17 cellular contexts compared by ENCODE assay signal in the genomic region with DNA sequence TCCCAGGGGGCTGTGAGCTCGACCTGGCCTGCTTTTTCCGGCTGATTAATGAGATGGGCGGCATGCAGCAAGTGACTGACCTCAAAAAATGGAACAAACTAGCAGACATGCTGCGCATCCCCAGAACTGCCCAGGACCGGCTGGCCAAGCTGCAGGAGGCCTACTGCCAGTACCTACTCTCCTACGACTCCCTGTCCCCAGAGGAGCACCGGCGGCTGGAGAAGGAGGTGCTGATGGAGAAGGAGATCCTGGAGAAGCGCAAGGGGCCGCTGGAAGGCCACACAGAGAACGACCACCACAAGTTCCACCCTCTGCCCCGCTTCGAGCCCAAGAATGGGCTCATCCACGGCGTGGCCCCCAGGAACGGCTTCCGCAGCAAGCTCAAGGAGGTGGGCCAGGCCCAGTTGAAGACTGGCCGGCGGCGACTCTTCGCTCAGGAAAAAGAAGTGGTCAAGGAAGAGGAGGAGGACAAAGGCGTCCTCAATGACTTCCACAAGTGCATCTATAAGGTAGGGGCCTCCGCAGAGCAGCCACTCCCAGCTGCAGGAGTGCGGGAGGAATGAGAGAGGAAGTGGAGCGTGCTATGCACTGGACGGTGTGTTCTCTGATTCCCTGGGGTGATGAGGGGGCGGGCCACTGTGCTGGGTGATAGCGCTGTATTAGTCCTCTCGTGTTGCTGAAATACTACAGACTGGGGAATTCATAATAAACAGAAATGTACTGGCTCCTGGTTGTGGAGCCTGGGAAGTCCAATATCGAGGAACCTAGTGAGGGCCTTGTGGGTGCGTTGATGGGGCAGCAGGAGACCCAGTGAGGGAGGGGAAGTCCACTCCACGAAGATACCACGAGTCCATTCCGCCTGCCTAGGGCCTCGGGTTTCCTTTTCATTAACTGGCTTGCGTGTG.
DNase-seq lines count a peak whose midpoint lies in the region.
"Had no signal": no experiment of that assay in that cellular context is flagged by ENCODE, and none has a peak within 500 bp of the region (broad histone marks: within the 10 kb centered on the region; RNA-seq: fewer than 3 reads in every experiment).

No MANE protein-coding gene starts in this region.

- no peak overlapping the region for H3K4me3 ChIP-seq in BLaER1 treated with 17β-estradiol and CSF1 and Interleukin-3, amounts not matched to agents 10 nM and 100 nM

- H4K20me1 ChIP-seq in BLaER1 treated with 17β-estradiol and CSF1 and Interleukin-3, amounts not matched to agents 10 nM and 100 nM: peaks cover 22 to 100% (median 84%) of the 10 kb centered on the region in 11 experiments; a peak in 20 of 22 replicates

- peak overlapping the region; percentile 12 for H3K27ac Mint-ChIP-seq in dendritic cell treated with granulocyte-macrophage colony-stimulating factor and Interleukin-4, amounts not matched to agents 40 ng/mL and 50 ng/mL, for 4 days
- H3K27ac Mint-ChIP-seq: activated T-helper 2 cell treated with anti-CD3 and anti-CD28 coated beads, Interferon-gamma antibody, Interleukin-2, Interleukin-4, amounts not matched to agents 10 μg/mL and 5 μg/mL and 100 μg/mL, durations not matched to agents 14 hours and 24 hours and 36 hours had no signal

- H3K36me3 Mint-ChIP-seq in dendritic cell treated with granulocyte-macrophage colony-stimulating factor and Interleukin-4, amounts not matched to agents 40 ng/mL and 50 ng/mL, for 4 days (ENCODE audit: low read depth): peaks cover 100% of the 10 kb centered on the region

- H3K36me3 ChIP-seq in BLaER1 treated with 17β-estradiol and CSF1 and Interleukin-3, amounts not matched to agents 10 nM and 100 nM: peaks cover 95 to 100% (median 99%) of the 10 kb centered on the region in 11 experiments

- H3K27ac ChIP-seq in BLaER1 treated with 17β-estradiol and CSF1 and Interleukin-3, amounts not matched to agents 10 nM and 100 nM: no peak overlapping the region
- H3K27ac ChIP-seq: brain microvascular endothelial cell had no signal

- no peak overlapping the region for H3K4me3 Mint-ChIP-seq in dendritic cell treated with granulocyte-macrophage colony-stimulating factor and Interleukin-4, amounts not matched to agents 40 ng/mL and 50 ng/mL, for 4 days
- H3K4me3 Mint-ChIP-seq: CD4-positive, CD25-positive, alpha-beta regulatory T cell had no signal

- H3K27me3 ChIP-seq in BLaER1 treated with 17β-estradiol and CSF1 and Interleukin-3, amounts not matched to agents 10 nM and 100 nM: no peaks in the 10 kb centered on the region
- H3K27me3 ChIP-seq: brain microvascular endothelial cell had no signal

- peaks cover 63% of the 10 kb centered on the region for H3K4me1 Mint-ChIP-seq in dendritic cell treated with granulocyte-macrophage colony-stimulating factor and Interleukin-4, amounts not matched to agents 40 ng/mL and 50 ng/mL, for 4 days (ENCODE audit: low read depth)

- H3K9ac ChIP-seq in BLaER1 treated with 17β-estradiol and CSF1 and Interleukin-3, amounts not matched to agents 10 nM and 100 nM: no peak overlapping the region

- intact Hi-C loops in dendritic cell treated with granulocyte-macrophage colony-stimulating factor and Interleukin-4, amounts not matched to agents 40 ng/mL and 50 ng/mL, for 4 days (cut with micrococcal nuclease): no loop called here
- intact Hi-C loops in posterior vena cava (cut with DNase I): loop anchor here in 1 of 2 donors (10.0 kb wide), 1 partner anchor 104 kb away; no protein-coding TSS in a partner anchor

- no peaks in the 10 kb centered on the region for H3K9me3 Mint-ChIP-seq in dendritic cell treated with granulocyte-macrophage colony-stimulating factor and Interleukin-4, amounts not matched to agents 40 ng/mL and 50 ng/mL, for 4 days
- H3K9me3 Mint-ChIP-seq: activated T-helper 2 cell treated with anti-CD3 and anti-CD28 coated beads, Interferon-gamma antibody, Interleukin-2, Interleukin-4, amounts not matched to agents 10 μg/mL and 5 μg/mL and 100 μg/mL, durations not matched to agents 14 hours and 24 hours and 36 hours; CD4-positive, CD25-positive, alpha-beta regulatory T cell had no signal

- H3K4me1 ChIP-seq in BLaER1 treated with 17β-estradiol and CSF1 and Interleukin-3, amounts not matched to agents 10 nM and 100 nM: peaks cover 0 to 51% (median 41%) of the 10 kb centered on the region in 10 experiments; a peak in 15 of 20 replicates

- H3K9me3 ChIP-seq in BLaER1 treated with 17β-estradiol and CSF1 and Interleukin-3, amounts not matched to agents 10 nM and 100 nM (replicated peaks in 1 of 11): no peaks in the 10 kb centered on the region

- no peaks in the 10 kb centered on the region for H3K27me3 Mint-ChIP-seq in dendritic cell treated with granulocyte-macrophage colony-stimulating factor and Interleukin-4, amounts not matched to agents 40 ng/mL and 50 ng/mL, for 4 days
- H3K27me3 Mint-ChIP-seq: CD4-positive, CD25-positive, alpha-beta regulatory T cell had no signal

- DNase-seq in NCI-H187 (lab: John Stamatoyannopoulos, UW) (peak; percentile 30 to 49), NCI-H187 treated with DMSO at 0.1 percent for 48 hours (lab: John Stamatoyannopoulos, UW) (no peak), posterior vena cava (ENCODE audit: low spot score) (peak; percentile 59), SKM-1 treated with dmso at 0.1 percent for 144 hours (lab: John Stamatoyannopoulos, UW; ENCODE audit: unreplicated experiment) (no peak), NCI-H748 (lab: John Stamatoyannopoulos, UW; ENCODE audit: unreplicated experiment) (no peak)
- no peak for DNase-seq in NK-92 treated with Interleukin-12 subunit alpha and Interleukin-12 subunit beta, amount 100 ng/mL, for 24 hours (lab: John Stamatoyannopoulos, UW)
- DNase-seq: 8988T; activated CD4-positive, alpha-beta T cell treated with anti-CD3 and anti-CD28 coated beads for 4 hours; CD4-positive, CD25-positive, alpha-beta regulatory T cell; NCI-H1417 treated with DMSO at 0.1 percent for 48 hours; NCI-H345; SIG-M5; T1000 had no signal

- peak overlapping the region in 8 of 11 experiments; percentile 19 to 51 (median 32); a peak in 15 of 22 replicates for H3K4me2 ChIP-seq in BLaER1 treated with 17β-estradiol and CSF1 and Interleukin-3, amounts not matched to agents 10 nM and 100 nM

Comparison
In these comparisons a context has a peak if more than half of its experiments do, and no peak if none do; other contexts are left out.
1. DNase-seq: peak in NCI-H187 (2 of 2) and posterior vena cava (single experiment); none in NCI-H187 treated with DMSO at 0.1 percent for 48 hours (single experiment), SKM-1 treated with dmso at 0.1 percent for 144 hours (single experiment), NK-92 treated with Interleukin-12 subunit alpha and Interleukin-12 subunit beta, amount 100 ng/mL, for 24 hours (single experiment) and NCI-H748 (single experiment).